ENCODE assay signal across 12 cellular contexts in genomic region chr5:33994845-33995244, GRCh38. TPM values are rescaled to one million over a fixed set of nuclear protein-coding genes. Genes with fewer than 3 reads are reported as not detected.
DNase-seq lines count a peak whose midpoint lies in the region; ATAC-seq and TF ChIP-seq lines count a peak whose summit lies in the region.
"Had no signal": no experiment of that assay in that cellular context is flagged by ENCODE, and none has a peak within 500 bp of the region (broad histone marks: within the 10 kb centered on the region; RNA-seq: fewer than 3 reads in every experiment).

No MANE protein-coding gene starts in this region.

- BruUV-seq in MCF 10A (replicated peaks; lab: Mats Ljungman, UMichigan) = no TSS peak

- H2AFZ ChIP-seq in SK-N-SH (ENCODE audit: low read depth) = no peak overlapping the region

- no peaks in the 10 kb centered on the region for H3K9me3 ChIP-seq in breast epithelium
- no peaks in the 10 kb centered on the region for H3K9me3 ChIP-seq in SK-N-SH
- H3K9me3 ChIP-seq in sigmoid colon = no peaks in the 10 kb centered on the region
- H3K9me3 ChIP-seq: BLaER1, heart right ventricle had no signal

- WGBS in SK-N-SH (ENCODE audit: low lambda C conversion rate) = 75% methylated on average over 1 of the region's 1 CpG
- WGBS in sigmoid colon, 2 donors = 39 to 72% methylated on average over 1 of the region's 1 CpG

- H3K27ac ChIP-seq in breast epithelium (no peak overlapping the region), SK-N-SH (ENCODE audit: low read depth in 2 of 2, low read length in 1 of 2) (no peak overlapping the region), sigmoid colon (no peak overlapping the region)
- H3K27ac ChIP-seq: BLaER1 had no signal

- no peaks in the 10 kb centered on the region for H3K9me3 Mint-ChIP-seq in MCF 10A (ENCODE audit: unreplicated experiment)
- H3K9me3 Mint-ChIP-seq in stimulated activated naive CD8-positive, alpha-beta T cell treated with anti-CD3 and anti-CD28 coated beads, Interleukin-15, amount 100 ng/mL, for 72 hours = no peaks in the 10 kb centered on the region

- POLR2A ChIA-PET in MCF 10A (lab: Yijun Ruan, JAX) = interaction anchor here (2.9 kb wide), 1 partner anchor 13 kb away, joined by 10 read pairs; the partner anchor contains the start of gene AMACR
- POLR2A ChIA-PET in SK-N-SH (lab: Yijun Ruan, JAX) = no interaction called here

- H3K9ac ChIP-seq in SK-N-SH = no peak overlapping the region
- H3K9ac ChIP-seq: BLaER1 had no signal

- H3K4me1 ChIP-seq in breast epithelium (no peaks in the 10 kb centered on the region), SK-N-SH (ENCODE audit: control insufficient read depth in 1 of 2, insufficient read depth in 2 of 2, low read depth in 1 of 2, low read length in 1 of 2) (peaks cover 4 to 5% of the 10 kb centered on the region in 2 experiments; a peak in 2 of 4 replicates), sigmoid colon (peaks cover 0 to 13% (median 3%) of the 10 kb centered on the region in 4 donors)
- H3K4me1 ChIP-seq: BLaER1 had no signal

- intact Hi-C loops in MCF 10A (cut with micrococcal nuclease) (no loop called here), breast epithelium (cut with DNase I; ENCODE audit: low total_unique reads) (no loop called here), sigmoid colon (cut with DNase I) (no loop called here)

- H3K36me3 ChIP-seq in breast epithelium (no peaks in the 10 kb centered on the region), SK-N-SH (replicated peaks in 1 of 2; ENCODE audit: control insufficient read depth in 1 of 2, insufficient read depth in 2 of 2, low read length in 1 of 2) (peaks cover 7 to 25% of the 10 kb centered on the region in 2 experiments), sigmoid colon (peaks cover 0 to 11% (median 0%) of the 10 kb centered on the region in 4 donors)

- H3K27me3 Mint-ChIP-seq in MCF 10A (ENCODE audit: insufficient read depth, unreplicated experiment) = no peaks in the 10 kb centered on the region
- no peaks in the 10 kb centered on the region for H3K27me3 Mint-ChIP-seq in stimulated activated naive CD8-positive, alpha-beta T cell treated with anti-CD3 and anti-CD28 coated beads, Interleukin-15, amount 100 ng/mL, for 72 hours

- peaks cover 31% of the 10 kb centered on the region for H3K36me3 Mint-ChIP-seq in MCF 10A (ENCODE audit: insufficient read depth, unreplicated experiment)

- no peak overlapping the region for H3K4me2 ChIP-seq in SK-N-SH
- H3K4me2 ChIP-seq: BLaER1 had no signal

- DNase-seq in MCF 10A (ENCODE audit: unreplicated experiment) = peak; percentile 18
- DNase-seq in breast epithelium (ENCODE audit: low spot score in 2 of 2) = no peak
- no peak for DNase-seq in SK-N-SH
- DNase-seq in epithelial cell of proximal tubule (ENCODE audit: low read depth) = no peak
- peak in 1 of 2 donors; percentile 43 for DNase-seq in stimulated activated naive CD8-positive, alpha-beta T cell treated with anti-CD3 and anti-CD28 coated beads, Interleukin-15, amount 100 ng/mL, for 72 hours
- DNase-seq in NCI-H1694 (lab: John Stamatoyannopoulos, UW) = no peak
- DNase-seq in activated CD4-positive, CD25-positive, alpha-beta regulatory T cell (lab: John Stamatoyannopoulos, UW) = no peak
- DNase-seq in sigmoid colon = no peak
- DNase-seq: activated CD4-positive, alpha-beta T cell treated with anti-CD3 and anti-CD28 coated beads, Interleukin-2, amount 50 U/mL, for 1 hour; caudate nucleus; heart right ventricle had no signal

- peaks cover 4% of the 10 kb centered on the region for H3F3A ChIP-seq in SK-N-SH (replicated peaks; ENCODE audit: insufficient read depth)

- no peaks in the 10 kb centered on the region for H3K27me3 ChIP-seq in breast epithelium
- no peaks in the 10 kb centered on the region for H3K27me3 ChIP-seq in SK-N-SH (ENCODE audit: insufficient read depth)
- no peaks in the 10 kb centered on the region for H3K27me3 ChIP-seq in sigmoid colon
- H3K27me3 ChIP-seq: BLaER1, heart right ventricle had no signal

- H3K4me1 Mint-ChIP-seq in MCF 10A (ENCODE audit: insufficient read depth, unreplicated experiment) = no peaks in the 10 kb centered on the region
- H3K4me1 Mint-ChIP-seq in stimulated activated naive CD8-positive, alpha-beta T cell treated with anti-CD3 and anti-CD28 coated beads, Interleukin-15, amount 100 ng/mL, for 72 hours = peaks cover 22% of the 10 kb centered on the region

- TF ChIP-seq EP300 in SK-N-SH (IDR thresholded peaks at IDR 0.05; ENCODE audit: borderline replicate concordance in 1 of 2, low read depth in 1 of 2, low read length in 1 of 2) (no peak), sigmoid colon (IDR thresholded peaks at IDR 0.05) (no peak)

- peak; percentile 90 for ATAC-seq in stimulated activated naive CD8-positive, alpha-beta T cell treated with anti-CD3 and anti-CD28 coated beads, Interleukin-15, amount 100 ng/mL, for 72 hours

- TF ChIP-seq POLR2A in breast epithelium (IDR thresholded peaks at IDR 0.05) = no peak
- TF ChIP-seq POLR2A in sigmoid colon (IDR thresholded peaks at IDR 0.05) = no peak

- no peak overlapping the region for H3K4me3 Mint-ChIP-seq in MCF 10A (ENCODE audit: unreplicated experiment)
- H3K4me3 Mint-ChIP-seq in stimulated activated naive CD8-positive, alpha-beta T cell treated with anti-CD3 and anti-CD28 coated beads, Interleukin-15, amount 100 ng/mL, for 72 hours = peak overlapping the region in 1 of 2 donors; percentile 46

- no peaks in the 10 kb centered on the region for H3K9me2 ChIP-seq in SK-N-SH

- TF ChIP-seq RAD21 in SK-N-SH (IDR thresholded peaks at IDR 0.05; ENCODE audit: low read length) = peak; percentile 36

- H3K4me3 ChIP-seq in breast epithelium = no peak overlapping the region
- H3K4me3 ChIP-seq in SK-N-SH (ENCODE audit: low read depth in 2 of 2, low read length in 1 of 2) = no peak overlapping the region
- H3K4me3 ChIP-seq in epithelial cell of proximal tubule (ENCODE audit: low read depth, low read length) = no peak overlapping the region
- no peak overlapping the region for H3K4me3 ChIP-seq in sigmoid colon
- H3K4me3 ChIP-seq: BLaER1, heart right ventricle had no signal

- H4K20me1 ChIP-seq in SK-N-SH (ENCODE audit: insufficient read depth) = no peaks in the 10 kb centered on the region
- H4K20me1 ChIP-seq: BLaER1 had no signal

- no peak overlapping the region for H3K27ac Mint-ChIP-seq in MCF 10A (ENCODE audit: low read depth, unreplicated experiment)
- peak overlapping the region in 1 of 2 donors; percentile 79 for H3K27ac Mint-ChIP-seq in stimulated activated naive CD8-positive, alpha-beta T cell treated with anti-CD3 and anti-CD28 coated beads, Interleukin-15, amount 100 ng/mL, for 72 hours

- TF ChIP-seq CTCF in MCF 10A (IDR thresholded peaks at IDR 0.05; ENCODE audit: unreplicated experiment) = no peak
- TF ChIP-seq CTCF in breast epithelium (IDR thresholded peaks at IDR 0.05) = no peak
- TF ChIP-seq CTCF in SK-N-SH (IDR thresholded peaks at IDR 0.05) = no peak
- TF ChIP-seq CTCF in epithelial cell of proximal tubule (conservative IDR thresholded peaks at IDR 0.05; ENCODE audit: low read depth, low read length) = peak; percentile 24
- TF ChIP-seq CTCF in sigmoid colon (IDR thresholded peaks at IDR 0.05) = no peak

- no peaks in the 10 kb centered on the region for H3K79me2 ChIP-seq in SK-N-SH (ENCODE audit: insufficient read depth)

- CTCF ChIA-PET in MCF 10A (lab: Yijun Ruan, JAX) (interaction anchor here (1.8 kb wide), 1 partner anchor 28 kb away, joined by 6 read pairs; no protein-coding TSS in a partner anchor), SK-N-SH (lab: Yijun Ruan, JAX) (no interaction called here)

TF ChIP-seq in SK-N-SH, 30 proteins besides CTCF, POLR2A, EP300 and RAD21 (continues in another document):
- no peak for TF ChIP-seq NRF1 (IDR thresholded peaks at IDR 0.05; ENCODE audit: low read depth, low read length)
- no peak for TF ChIP-seq CHD2 (IDR thresholded peaks at IDR 0.05; ENCODE audit: low read length, partially characterized antibody)
- no peak for TF ChIP-seq FOXM1 (IDR thresholded peaks at IDR 0.05; ENCODE audit: low read depth)

RNA-seq across cellular contexts. Expression of gene SLC45A2, which starts 10.4 kb away (rescaled TPM):
- total RNA-seq in MCF 10A (2022) = not detected in 2 replicates
- total RNA-seq in breast epithelium = not detected
- 0.02 TPM in 1 of 2 replicates, not detected in the other for polyA plus RNA-seq in SK-N-SH (2012; rRNA removed)
- 0.01 TPM in 1 of 2 replicates, not detected in the other for polyA plus RNA-seq in SK-N-SH (2012; cell fraction: cytosol; rRNA removed)
- 0.12 and 0.15 TPM in 2 replicates for polyA plus RNA-seq in SK-N-SH (2012; cell fraction: nucleus; rRNA removed)
- not detected in 2 replicates for total RNA-seq in epithelial cell of proximal tubule
- total RNA-seq in sigmoid colon = under 1 TPM in 1 of 4 donors, not detected in 3; 0.27 TPM
- polyA plus RNA-seq in sigmoid colon = under 1 TPM in 1 of 3 donors, not detected in 2; 0.03 TPM
- polyA plus RNA-seq: heart right ventricle had no signal

RNA-seq across cellular contexts. Expression of gene AMACR, which starts 13.0 kb away (rescaled TPM):
- 6.6 and 7.9 TPM in 2 replicates for total RNA-seq in MCF 10A (2022)
- total RNA-seq in breast epithelium = 10 to 100 TPM in 2 of 3 donors, 1 to 10 TPM in 1; 8.2 to 14.4 (median 13.8) TPM
- 11.8 and 14.0 TPM in 2 replicates for polyA plus RNA-seq in SK-N-SH (2012; rRNA removed)
- 13.0 and 14.4 TPM in 2 replicates for polyA plus RNA-seq in SK-N-SH (2012; cell fraction: cytosol; rRNA removed)
- 6.7 and 9.7 TPM in 2 replicates for polyA plus RNA-seq in SK-N-SH (2012; cell fraction: nucleus; rRNA removed)
- 5.4 and 6.4 TPM in 2 replicates for total RNA-seq in epithelial cell of proximal tubule
- 10 to 100 TPM in 2 of 4 donors, 1 to 10 TPM in 2; 5.3 to 11.4 (median 9.3) TPM for total RNA-seq in sigmoid colon
- 100 to 1,000 TPM in 1 of 3 donors, 10 to 100 TPM in 2; 21.3 to 106 (median 43.8) TPM for polyA plus RNA-seq in sigmoid colon

RNA-seq across cellular contexts. Expression of gene C1QTNF3, which starts 48.2 kb away (rescaled TPM):
- total RNA-seq in MCF 10A (2022) = 0.49 and 0.64 TPM in 2 replicates
- total RNA-seq in breast epithelium = 10 to 100 TPM in 2 of 3 donors, 1 to 10 TPM in 1; 4.0 to 28.8 (median 22.2) TPM
- 1.5 and 1.6 TPM in 2 replicates for polyA plus RNA-seq in SK-N-SH (2012; rRNA removed)
- polyA plus RNA-seq in SK-N-SH (2012; cell fraction: cytosol; rRNA removed) = 0.83 and 0.95 TPM in 2 replicates
- 7.5 and 10.7 TPM in 2 replicates for polyA plus RNA-seq in SK-N-SH (2012; cell fraction: nucleus; rRNA removed)
- total RNA-seq in epithelial cell of proximal tubule = 0.36 and 2.8 TPM in 2 replicates
- total RNA-seq in sigmoid colon = 10 to 100 TPM; 13.3 to 32.8 (median 17.0) TPM
- 1 to 10 TPM in 2 of 3 donors, under 1 TPM in 1; 0.46 to 5.4 (median 3.0) TPM for polyA plus RNA-seq in sigmoid colon

RNA-seq across cellular contexts. Expression of gene RXFP3, which starts 58.7 kb away (rescaled TPM):
- total RNA-seq in MCF 10A (2022) = not detected in 2 replicates
- not detected for total RNA-seq in breast epithelium
- 0.05 TPM in 1 of 2 replicates, not detected in the other for polyA plus RNA-seq in SK-N-SH (2012; rRNA removed)
- not detected in 2 replicates for polyA plus RNA-seq in SK-N-SH (2012; cell fraction: cytosol; rRNA removed)
- polyA plus RNA-seq in SK-N-SH (2012; cell fraction: nucleus; rRNA removed) = 0.04 TPM in 1 of 2 replicates, not detected in the other
- total RNA-seq in epithelial cell of proximal tubule = not detected in 2 replicates
- total RNA-seq in sigmoid colon = not detected
- polyA plus RNA-seq in sigmoid colon = not detected
- total RNA-seq: heart right ventricle had no signal
